Comparison of ENCODE assay signal across 20 cellular contexts in the genomic region with DNA sequence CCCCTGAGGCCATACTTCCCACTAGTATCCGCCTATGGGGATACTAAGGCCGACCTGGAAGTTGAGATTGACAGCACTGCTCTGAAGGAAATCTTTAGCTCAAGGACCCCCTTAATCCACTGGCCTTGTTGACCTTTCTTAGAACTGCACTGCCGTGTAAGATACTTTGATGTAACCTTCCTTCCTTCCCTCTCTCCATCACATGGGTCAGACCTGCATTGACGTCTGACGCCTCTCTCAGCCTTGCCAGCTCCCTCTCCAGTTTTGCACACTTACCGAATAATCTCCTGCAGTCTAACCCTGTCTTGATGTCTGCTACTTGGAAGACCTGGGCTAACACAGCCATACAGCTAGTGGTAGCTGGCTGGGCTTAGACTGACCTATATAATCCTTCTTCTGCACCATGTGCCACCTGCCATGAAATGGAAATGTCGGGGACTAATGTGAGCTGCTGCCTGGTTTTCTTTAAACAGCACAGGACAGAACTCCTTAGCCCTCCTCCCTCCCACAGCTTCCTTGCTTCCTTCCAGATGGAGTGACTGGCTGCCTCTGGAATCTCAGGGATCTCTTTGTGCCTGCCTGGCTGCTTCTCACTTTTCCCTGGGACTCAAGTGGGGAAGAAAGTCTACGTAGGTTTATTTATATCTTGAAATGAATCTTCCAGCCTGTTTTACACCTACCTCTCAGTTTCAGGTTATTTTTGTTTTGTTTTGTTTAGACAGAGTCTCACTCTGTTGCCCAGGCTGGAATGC. TPM values are rescaled to one million over a fixed set of nuclear protein-coding genes. Genes with fewer than 3 reads are reported as not detected.
DNase-seq lines count a peak whose midpoint lies in the region; ATAC-seq and TF ChIP-seq lines count a peak whose summit lies in the region.
"Had no signal": no experiment of that assay in that cellular context is flagged by ENCODE, and none has a peak within 500 bp of the region (broad histone marks: within the 10 kb centered on the region; RNA-seq: fewer than 3 reads in every experiment).

No MANE protein-coding gene starts in this region.

- H3K9me3 Mint-ChIP-seq in endothelial cell (ENCODE audit: unreplicated experiment): no peaks in the 10 kb centered on the region
- peaks cover 0 to 4% (median 2%) of the 10 kb centered on the region in 9 donors for H3K9me3 Mint-ChIP-seq in naive thymus-derived CD8-positive, alpha-beta T cell
- H3K9me3 Mint-ChIP-seq: natural killer cell treated with Interleukin-12 subunit alpha and Interleukin-12 subunit beta and Interleukin-15 and Interleukin-18, amount 100 ng/mL, for 72 hours had no signal

- POLR2A ChIA-PET in naive thymus-derived CD8-positive, alpha-beta T cell (lab: Charles Lee): interaction anchor here (0.7 to 1.3 kb wide), 2 partner anchors 8 kb away, joined by 3 to 4 read pairs; no protein-coding TSS in a partner anchor

- no peak overlapping the region for H3K4me3 ChIP-seq in osteoblast (ENCODE audit: insufficient read depth, low read length)
- H3K4me3 ChIP-seq: right lobe of liver had no signal

- H3K4me3 Mint-ChIP-seq in endothelial cell (ENCODE audit: unreplicated experiment): peak overlapping the region; percentile 14
- no peak overlapping the region for H3K4me3 Mint-ChIP-seq in naive thymus-derived CD8-positive, alpha-beta T cell
- H3K4me3 Mint-ChIP-seq: activated CD8-positive, alpha-beta T cell treated with anti-CD3 and anti-CD28 coated beads for 36 hours; CD4-positive, alpha-beta memory T cell; natural killer cell treated with Interleukin-12 subunit alpha and Interleukin-12 subunit beta and Interleukin-15 and Interleukin-18, amount 100 ng/mL, for 72 hours had no signal

- H2AFZ ChIP-seq in osteoblast (ENCODE audit: low read length): no peak overlapping the region
- H2AFZ ChIP-seq: parathyroid adenoma had no signal

- TF ChIP-seq CTCF in endothelial cell (IDR thresholded peaks at IDR 0.05; ENCODE audit: unreplicated experiment) (no peak), osteoblast (IDR thresholded peaks at IDR 0.05; ENCODE audit: extremely low read depth, low read depth, low read length) (no peak)

- H3K27ac Mint-ChIP-seq in endothelial cell (ENCODE audit: unreplicated experiment): peak overlapping the region; percentile 83
- H3K27ac Mint-ChIP-seq in naive thymus-derived CD8-positive, alpha-beta T cell: peak overlapping the region in 2 of 10 donors; percentile 5 to 65
- H3K27ac Mint-ChIP-seq: natural killer cell treated with Interleukin-12 subunit alpha and Interleukin-12 subunit beta and Interleukin-15 and Interleukin-18, amount 100 ng/mL, for 72 hours had no signal

- H3K36me3 Mint-ChIP-seq in endothelial cell (ENCODE audit: low read depth, unreplicated experiment): no peaks in the 10 kb centered on the region
- H3K36me3 Mint-ChIP-seq in naive thymus-derived CD8-positive, alpha-beta T cell: peaks cover 0 to 4% (median 4%) of the 10 kb centered on the region in 3 donors
- H3K36me3 Mint-ChIP-seq: natural killer cell treated with Interleukin-12 subunit alpha and Interleukin-12 subunit beta and Interleukin-15 and Interleukin-18, amount 100 ng/mL, for 72 hours had no signal

- peaks cover 15% of the 10 kb centered on the region for H3K4me1 Mint-ChIP-seq in endothelial cell (ENCODE audit: unreplicated experiment)
- H3K4me1 Mint-ChIP-seq in naive thymus-derived CD8-positive, alpha-beta T cell: peaks cover 10 to 15% (median 13%) of the 10 kb centered on the region in 4 donors

- H3K4me2 ChIP-seq in osteoblast (ENCODE audit: insufficient read depth, low read length): no peak overlapping the region

- no peak overlapping the region for H3K27ac ChIP-seq in osteoblast (ENCODE audit: low read depth, low read length)
- H3K27ac ChIP-seq: parathyroid adenoma, right lobe of liver had no signal

- no peak for ATAC-seq in naive thymus-derived CD8-positive, alpha-beta T cell
- ATAC-seq: activated CD8-positive, alpha-beta T cell treated with anti-CD3 and anti-CD28 coated beads for 36 hours; natural killer cell treated with Interleukin-12 subunit alpha and Interleukin-12 subunit beta and Interleukin-15 and Interleukin-18, amount 100 ng/mL, for 72 hours had no signal

- H3K27me3 ChIP-seq in osteoblast (ENCODE audit: insufficient read depth, low read length): no peaks in the 10 kb centered on the region
- H3K27me3 ChIP-seq: right lobe of liver had no signal

- no peaks in the 10 kb centered on the region for H3K36me3 ChIP-seq in osteoblast (ENCODE audit: insufficient read depth, low read length)
- H3K36me3 ChIP-seq: right lobe of liver had no signal

- H3K4me1 ChIP-seq in osteoblast (ENCODE audit: insufficient read depth, low read length): no peaks in the 10 kb centered on the region
- H3K4me1 ChIP-seq: right lobe of liver had no signal

- DNase-seq in EH (ENCODE audit: low read depth): peak; percentile 65
- peak; percentile 24 for DNase-seq in NCI-H226
- peak; percentile 20 for DNase-seq in endothelial cell (ENCODE audit: low spot score)
- peak; percentile 80 for DNase-seq in osteoblast (ENCODE audit: insufficient read length, low spot score, missing footprints)
- DNase-seq in NCI-H187 treated with DMSO at 0.1 percent for 48 hours (lab: John Stamatoyannopoulos, UW): no peak
- no peak for DNase-seq in DMS 273 treated with DMSO at 0.1 percent for 48 hours (lab: John Stamatoyannopoulos, UW)
- no peak for DNase-seq in naive thymus-derived CD8-positive, alpha-beta T cell
- DNase-seq in SKM-1 (lab: John Stamatoyannopoulos, UW; ENCODE audit: unreplicated experiment): no peak
- DNase-seq: activated CD8-positive, alpha-beta T cell treated with anti-CD3 and anti-CD28 coated beads for 36 hours; activated naive CD4-positive, alpha-beta T cell; activated T-cell treated with anti-CD3 and anti-CD28 coated beads for 4 hours; aorta; CD4-positive, alpha-beta memory T cell; central memory CD4-positive, alpha-beta T cell; DMS153; NCI-H1105 treated with DMSO at 0.1 percent for 48 hours; NCI-H2081 treated with DMSO at 0.1 percent for 48 hours had no signal

- no peaks in the 10 kb centered on the region for H3K27me3 Mint-ChIP-seq in endothelial cell (ENCODE audit: unreplicated experiment)
- no peaks in the 10 kb centered on the region for H3K27me3 Mint-ChIP-seq in naive thymus-derived CD8-positive, alpha-beta T cell
- H3K27me3 Mint-ChIP-seq: activated CD8-positive, alpha-beta T cell treated with anti-CD3 and anti-CD28 coated beads for 36 hours; CD4-positive, alpha-beta memory T cell; natural killer cell treated with Interleukin-12 subunit alpha and Interleukin-12 subunit beta and Interleukin-15 and Interleukin-18, amount 100 ng/mL, for 72 hours had no signal

- H4K20me1 ChIP-seq in osteoblast (ENCODE audit: insufficient read depth, low read length): no peaks in the 10 kb centered on the region

- H3K9me3 ChIP-seq in osteoblast (ENCODE audit: low read depth, low read length): no peaks in the 10 kb centered on the region
- H3K9me3 ChIP-seq: right lobe of liver had no signal

- no peaks in the 10 kb centered on the region for H3K79me2 ChIP-seq in osteoblast (ENCODE audit: insufficient read depth, low read length)
- H3K79me2 ChIP-seq: parathyroid adenoma had no signal

RNA-seq across cellular contexts. Expression of gene HERC1, which starts 39.2 kb away (rescaled TPM):
- total RNA-seq in endothelial cell (ENCODE audit: unreplicated experiment) (125 TPM), osteoblast (101 and 116 TPM in 2 replicates)
- total RNA-seq in naive thymus-derived CD8-positive, alpha-beta T cell: 100 to 1,000 TPM; 147 to 162 TPM
- polyA plus RNA-seq in naive thymus-derived CD8-positive, alpha-beta T cell: 10 to 100 TPM; 23.1 to 41.0 (median 38.9) TPM

Comparison
In these comparisons a context has a peak if more than half of its experiments do, and no peak if none do; other contexts are left out.
1. DNase-seq: peak in EH (single experiment), NCI-H226 (single experiment), endothelial cell (single experiment) and osteoblast (single experiment); none in NCI-H187 treated with DMSO at 0.1 percent for 48 hours (single experiment), DMS 273 treated with DMSO at 0.1 percent for 48 hours (single experiment), naive thymus-derived CD8-positive, alpha-beta T cell (0 of 10) and SKM-1 (single experiment).